In genomic region chr16:28829747-28830146, GRCh38 we compare ENCODE assay signal across 22 cellular contexts. TPM values are rescaled to one million over a fixed set of nuclear protein-coding genes. Genes with fewer than 3 reads are reported as not detected.
"Had no signal": no experiment of that assay in that cellular context is flagged by ENCODE, and none has a peak within 500 bp of the region (broad histone marks: within the 10 kb centered on the region; RNA-seq: fewer than 3 reads in every experiment).

No MANE protein-coding gene starts in this region.

- H3K4me3 ChIP-seq: adrenal gland, body of pancreas, PC-9 had no signal

- FAIRE-seq: bronchial epithelial cell had no signal

- H3K27me3 Mint-ChIP-seq: activated CD4-positive, alpha-beta T cell treated with anti-CD3 and anti-CD28 coated beads, Interleukin-2, amount 10 ng/mL, durations not matched to agents 24 days and 14 days; activated naive CD4-positive, alpha-beta T cell treated with anti-CD3 and anti-CD28 coated beads, Interleukin-2, amount 50 U/mL, for 24 hours; T-helper 17 cell had no signal

- H3K9me3 ChIP-seq: adrenal gland, body of pancreas had no signal

- H2AFZ ChIP-seq: PC-9 had no signal

- H3K4me3 Mint-ChIP-seq: activated CD4-positive, alpha-beta T cell treated with anti-CD3 and anti-CD28 coated beads, Interleukin-2, amount 10 ng/mL, durations not matched to agents 24 days and 14 days; activated naive CD4-positive, alpha-beta T cell treated with anti-CD3 and anti-CD28 coated beads, Interleukin-2, amount 50 U/mL, for 24 hours; T-helper 17 cell; WTC11 had no signal

- H3K27me3 ChIP-seq: adrenal gland, body of pancreas had no signal

- H3K4me2 ChIP-seq: PC-9 had no signal

- H3K27ac Mint-ChIP-seq: activated CD4-positive, alpha-beta T cell treated with anti-CD3 and anti-CD28 coated beads, Interleukin-2, amount 10 ng/mL, durations not matched to agents 24 days and 14 days; activated naive CD4-positive, alpha-beta T cell treated with anti-CD3 and anti-CD28 coated beads, Interleukin-2, amount 50 U/mL, for 24 hours; T-helper 17 cell; WTC11 had no signal

- H3K9me3 Mint-ChIP-seq: activated CD4-positive, alpha-beta T cell treated with anti-CD3 and anti-CD28 coated beads, Interleukin-2, amount 10 ng/mL, durations not matched to agents 24 days and 14 days; activated naive CD4-positive, alpha-beta T cell treated with anti-CD3 and anti-CD28 coated beads, Interleukin-2, amount 50 U/mL, for 24 hours; WTC11 had no signal

- H3K27ac ChIP-seq: adrenal gland, body of pancreas, PC-9 had no signal

- ATAC-seq: body of pancreas, T-helper 17 cell, WTC11 had no signal

- DNase-seq: activated CD4-positive, alpha-beta T cell treated with anti-CD3 and anti-CD28 coated beads, Interleukin-2, amount 10 ng/mL, durations not matched to agents 24 days and 14 days; activated CD4-positive, alpha-beta T cell treated with anti-CD3 and anti-CD28 coated beads, Interleukin-2, amount 50 U/mL, for 48 hours; activated CD4-positive, CD25-positive, alpha-beta regulatory T cell treated with anti-CD3 and anti-CD28 coated beads, Interleukin-2, amount 50 U/mL, for 72 hours; adrenal gland; anterior cingulate cortex; body of pancreas; central memory CD4-positive, alpha-beta T cell; Karpas-422; MM.1S; NCI-H1105; NCI-H1436; NCI-H1694 treated with DMSO at 0.1 percent for 48 hours; NCI-H2029 treated with DMSO at 0.1 percent for 48 hours; NCI-H510A treated with DMSO at 0.1 percent for 48 hours; NCI-H69; PC-9; SIG-M5; T-helper 17 cell; T-helper 9 cell had no signal

RNA-seq across cellular contexts. Expression of gene ATP2A1, which starts 48.5 kb away (rescaled TPM):
- total RNA-seq: body of pancreas had no signal
